ENCODE assay signal across 25 cellular contexts in the genomic region with DNA sequence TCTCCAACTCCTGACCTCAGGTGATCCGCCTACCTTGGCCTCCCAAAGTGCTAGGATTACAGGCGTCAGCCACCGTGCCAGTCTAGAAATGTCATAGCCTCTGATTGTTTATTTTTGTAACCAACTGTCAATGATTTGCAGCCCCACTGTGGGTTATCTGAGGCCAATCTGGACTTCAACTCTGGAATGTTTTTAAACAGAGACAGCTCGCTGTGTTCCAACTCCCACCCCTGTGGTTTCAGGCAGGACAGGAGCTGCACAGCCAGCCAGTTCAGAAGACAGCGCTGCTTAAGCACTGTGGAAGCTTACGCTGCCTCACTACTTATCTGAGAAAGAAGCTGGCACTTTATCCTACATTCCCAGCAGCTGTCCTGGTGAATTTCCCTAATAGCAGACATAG. TPM values are rescaled to one million over a fixed set of nuclear protein-coding genes. Genes with fewer than 3 reads are reported as not detected.
A peak's percentile ranks its signal among the peaks of the same experiment; 100 is the strongest.
DNase-seq lines count a peak whose midpoint lies in the region; ATAC-seq and TF ChIP-seq lines count a peak whose summit lies in the region.
"Had no signal": no experiment of that assay in that cellular context is flagged by ENCODE, and none has a peak within 500 bp of the region (broad histone marks: within the 10 kb centered on the region; RNA-seq: fewer than 3 reads in every experiment).

No MANE protein-coding gene starts in this region.

- no peaks in the 10 kb centered on the region for H3K79me1 ChIP-seq in trophoblast cell (ENCODE audit: low read length)

- H3K4me1 ChIP-seq in HEK293 (ENCODE audit: control insufficient read depth, insufficient read depth, low read length) (no peaks in the 10 kb centered on the region), gastrocnemius medialis (peaks cover 21 to 39% of the 10 kb centered on the region in 2 donors), tibial nerve (no peaks in the 10 kb centered on the region), trophoblast cell (ENCODE audit: control insufficient read depth in 1 of 2, insufficient read depth in 2 of 2, low read length in 2 of 2) (peaks cover 6 to 8% of the 10 kb centered on the region in 2 experiments), heart left ventricle (peaks cover 0 to 10% (median 0%) of the 10 kb centered on the region in 12 donors)
- H3K4me1 ChIP-seq: foreskin keratinocyte had no signal

- H2AK5ac ChIP-seq in trophoblast cell (ENCODE audit: low read length), result no peak overlapping the region

- no peak overlapping the region for H3K4me3 Mint-ChIP-seq in Calu3 (ENCODE audit: low read depth, unreplicated experiment)
- H3K4me3 Mint-ChIP-seq: activated CD8-positive, alpha-beta T cell treated with anti-CD3 and anti-CD28 coated beads for 36 hours; CD14-positive monocyte; central memory CD8-positive, alpha-beta T cell; H9; stimulated activated naive CD8-positive, alpha-beta T cell treated with anti-CD3 and anti-CD28 coated beads, Interleukin-15, amount 100 ng/mL, for 72 hours had no signal

- no peak overlapping the region for H3K14ac ChIP-seq in trophoblast cell (ENCODE audit: low read length)

- no TSS peak for BruUV-seq in Calu3 (replicated peaks; lab: Mats Ljungman, UMichigan)

- ATAC-seq in left lobe of liver, result peak; percentile 68
- ATAC-seq in gastrocnemius medialis, result peak; percentile 75 to 90
- ATAC-seq in heart left ventricle, result no peak
- ATAC-seq: activated CD8-positive, alpha-beta T cell treated with anti-CD3 and anti-CD28 coated beads for 36 hours; foreskin keratinocyte; stimulated activated naive CD8-positive, alpha-beta T cell treated with anti-CD3 and anti-CD28 coated beads, Interleukin-15, amount 100 ng/mL, for 72 hours had no signal

- intact Hi-C loops in gastrocnemius medialis (cut with DNase I; ENCODE audit: low total_unique reads) (no loop called here), heart left ventricle (cut with DNase I) (no loop called here), Calu3 (cut with micrococcal nuclease; ENCODE audit: unreplicated experiment) (no loop called here)

- no peaks in the 10 kb centered on the region for H3K79me2 ChIP-seq in trophoblast cell (ENCODE audit: control insufficient read depth, insufficient read depth, low read length, poor library complexity)

- no peak for TF ChIP-seq EP300 in tibial nerve (IDR thresholded peaks at IDR 0.05)

- H4K8ac ChIP-seq in trophoblast cell (ENCODE audit: low read depth, low read length), result no peak overlapping the region

- no peak overlapping the region for H2BK120ac ChIP-seq in trophoblast cell (ENCODE audit: insufficient read depth, low read length, poor library complexity)

- H3K4me3 ChIP-seq in HEK293 (ENCODE audit: low read depth, low read length) (no peak overlapping the region), gastrocnemius medialis (no peak overlapping the region), tibial nerve (no peak overlapping the region), trophoblast cell (ENCODE audit: low read depth, low read length) (no peak overlapping the region), heart left ventricle (no peak overlapping the region)
- H3K4me3 ChIP-seq: lung, upper lobe of left lung had no signal

- H3K9me3 Mint-ChIP-seq in Calu3 (ENCODE audit: low read depth, unreplicated experiment), result no peaks in the 10 kb centered on the region
- H3K9me3 Mint-ChIP-seq: activated CD8-positive, alpha-beta T cell treated with anti-CD3 and anti-CD28 coated beads for 36 hours; CD14-positive monocyte; central memory CD8-positive, alpha-beta T cell; H9; stimulated activated naive CD8-positive, alpha-beta T cell treated with anti-CD3 and anti-CD28 coated beads, Interleukin-15, amount 100 ng/mL, for 72 hours had no signal

- POLR2A ChIA-PET in HEK293 (lab: Yijun Ruan, JAX), result no interaction called here

- H3K36me3 ChIP-seq in HEK293 (ENCODE audit: control insufficient read depth in 2 of 2, insufficient read depth in 1 of 2, low read length in 2 of 2) (peaks cover 0 to 12% of the 10 kb centered on the region in 2 experiments; a peak in 2 of 3 replicates), gastrocnemius medialis (peaks cover 0 to 16% of the 10 kb centered on the region in 2 donors), tibial nerve (peaks cover 0 to 30% (median 0%) of the 10 kb centered on the region in 3 donors), trophoblast cell (ENCODE audit: control insufficient read depth in 1 of 2, insufficient read depth in 2 of 2, low read length in 2 of 2) (peaks cover 44% of the 10 kb centered on the region in 2 experiments), heart left ventricle (peaks cover 0 to 16% (median 4%) of the 10 kb centered on the region in 9 donors)

- DNase-seq in astrocyte of the hippocampus (ENCODE audit: low read depth, low spot score) (peak; percentile 71), left lobe of liver (ENCODE audit: low spot score) (no peak), gastrocnemius medialis (peak; percentile 35 to 80), tibial nerve (ENCODE audit: low spot score in 2 of 2) (no peak), trophoblast cell (no peak), heart left ventricle (no peak), Calu3 (no peak)
- DNase-seq: activated CD4-positive, CD25-positive, alpha-beta regulatory T cell; activated CD8-positive, alpha-beta T cell treated with anti-CD3 and anti-CD28 coated beads for 36 hours; activated effector memory CD4-positive, alpha-beta T cell treated with anti-CD3 and anti-CD28 coated beads, Interleukin-2, amount 50 U/mL, for 16 hours; activated T-cell treated with anti-CD3 and anti-CD28 coated beads for 4 hours; foreskin keratinocyte; GDM1; H9; islet precursor cell; NCI-H1417 treated with DMSO at 0.1 percent for 48 hours; NCI-H524 treated with DMSO at 0.1 percent for 48 hours; nucleus accumbens; stimulated activated naive CD8-positive, alpha-beta T cell treated with anti-CD3 and anti-CD28 coated beads, Interleukin-15, amount 100 ng/mL, for 72 hours had no signal

- H3K23ac ChIP-seq in trophoblast cell (ENCODE audit: low read length), result no peak overlapping the region

- no peak overlapping the region for H2BK5ac ChIP-seq in trophoblast cell (ENCODE audit: low read depth, low read length, poor library complexity)

- no peaks in the 10 kb centered on the region for H3K9me3 ChIP-seq in HEK293 (ENCODE audit: control insufficient read depth, insufficient read depth, low read depth, low read length)
- H3K9me3 ChIP-seq in gastrocnemius medialis, result no peaks in the 10 kb centered on the region
- no peaks in the 10 kb centered on the region for H3K9me3 ChIP-seq in tibial nerve
- H3K9me3 ChIP-seq in trophoblast cell (ENCODE audit: insufficient read depth, low read depth, low read length), result peaks cover 2% of the 10 kb centered on the region
- no peaks in the 10 kb centered on the region for H3K9me3 ChIP-seq in heart left ventricle
- H3K9me3 ChIP-seq: upper lobe of left lung had no signal

- H2BK12ac ChIP-seq in trophoblast cell (ENCODE audit: low read length), result no peak overlapping the region

- no peak overlapping the region for H3K4me2 ChIP-seq in trophoblast cell (ENCODE audit: low read length)

- H3K9ac ChIP-seq in trophoblast cell (ENCODE audit: low read length), result no peak overlapping the region

- no peak overlapping the region for H2AFZ ChIP-seq in trophoblast cell (ENCODE audit: insufficient read depth, low read length, poor library complexity)

- H3K27me3 ChIP-seq in gastrocnemius medialis, result no peaks in the 10 kb centered on the region
- no peaks in the 10 kb centered on the region for H3K27me3 ChIP-seq in tibial nerve
- no peaks in the 10 kb centered on the region for H3K27me3 ChIP-seq in trophoblast cell (ENCODE audit: insufficient read depth, low read length)
- no peaks in the 10 kb centered on the region for H3K27me3 ChIP-seq in heart left ventricle
- H3K27me3 ChIP-seq: foreskin keratinocyte, upper lobe of left lung had no signal

- CTCF ChIA-PET in HEK293 (lab: Yijun Ruan, JAX) (interaction anchor here (0.6 to 11.0 kb wide), 3 partner anchors 125 to 195 kb away, joined by 3 to 173 read pairs (median 6); a partner anchor contains a TSS), Calu3 (lab: Charles Lee) (no interaction called here)

- H3K36me3 Mint-ChIP-seq in Calu3 (ENCODE audit: insufficient read depth, unreplicated experiment), result no peaks in the 10 kb centered on the region
- H3K36me3 Mint-ChIP-seq: CD14-positive monocyte had no signal

- 84 to 95% methylated on average over 6 of the region's 6 CpGs for WGBS in tibial nerve, 2 donors
- WGBS in trophoblast cell (ENCODE audit: extremely low coverage, insufficient coverage, insufficient read length), result no CpG with 5 or more reads among the region's 6 CpGs
- WGBS in heart left ventricle, 4 donors, result 87 to 93% (median 89%) methylated on average over 5 to 6 of the region's 6 CpGs

- TF ChIP-seq POLR2A in gastrocnemius medialis (IDR thresholded peaks at IDR 0.05) (no peak), tibial nerve (IDR thresholded peaks at IDR 0.05) (no peak), heart left ventricle (IDR thresholded peaks at IDR 0.05) (no peak)

- no peak overlapping the region for H4K91ac ChIP-seq in trophoblast cell (ENCODE audit: low read depth, low read length)

- H3K27ac Mint-ChIP-seq in Calu3 (ENCODE audit: unreplicated experiment), result no peak overlapping the region
- H3K27ac Mint-ChIP-seq: activated CD8-positive, alpha-beta T cell treated with anti-CD3 and anti-CD28 coated beads for 36 hours; CD14-positive monocyte; stimulated activated naive CD8-positive, alpha-beta T cell treated with anti-CD3 and anti-CD28 coated beads, Interleukin-15, amount 100 ng/mL, for 72 hours had no signal

- no peak overlapping the region for H4K12ac ChIP-seq in trophoblast cell (ENCODE audit: low read depth, low read length)

- H3K27ac ChIP-seq in HEK293 (ENCODE audit: extremely low read depth, low read depth, low read length) (no peak overlapping the region), gastrocnemius medialis (peak overlapping the region; percentile 62 to 77 (median 73)), tibial nerve (no peak overlapping the region), trophoblast cell (ENCODE audit: low read depth, low read length) (no peak overlapping the region), heart left ventricle (no peak overlapping the region)
- H3K27ac ChIP-seq: epithelial cell of prostate, foreskin keratinocyte, upper lobe of left lung had no signal

- TF ChIP-seq CTCF in HEK293 (tag by site-specific recombination; IDR thresholded peaks at IDR 0.05) (no peak), gastrocnemius medialis (IDR thresholded peaks at IDR 0.05 in 4 of 5, conservative IDR thresholded peaks at IDR 0.05 in 1 of 5) (no peak), tibial nerve (IDR thresholded peaks at IDR 0.05) (no peak), heart left ventricle (IDR thresholded peaks at IDR 0.05) (no peak), Calu3 (IDR thresholded peaks at IDR 0.05; ENCODE audit: unreplicated experiment) (no peak)

- H3K18ac ChIP-seq in trophoblast cell (ENCODE audit: low read length), result no peak overlapping the region

- no peaks in the 10 kb centered on the region for H3K4me1 Mint-ChIP-seq in Calu3 (ENCODE audit: low read depth, unreplicated experiment)
- H3K4me1 Mint-ChIP-seq: CD14-positive monocyte; central memory CD8-positive, alpha-beta T cell; stimulated activated naive CD8-positive, alpha-beta T cell treated with anti-CD3 and anti-CD28 coated beads, Interleukin-15, amount 100 ng/mL, for 72 hours had no signal

- no peak overlapping the region for H3K4ac ChIP-seq in trophoblast cell (ENCODE audit: low read depth, low read length)

- in situ Hi-C loops in gastrocnemius medialis (cut with MboI; ENCODE audit: low sequenced_read_pairs in 4 of 4), result no loop called here

- H3K27me3 Mint-ChIP-seq in Calu3 (ENCODE audit: unreplicated experiment), result no peaks in the 10 kb centered on the region
- H3K27me3 Mint-ChIP-seq: activated CD8-positive, alpha-beta T cell treated with anti-CD3 and anti-CD28 coated beads for 36 hours; central memory CD8-positive, alpha-beta T cell; stimulated activated naive CD8-positive, alpha-beta T cell treated with anti-CD3 and anti-CD28 coated beads, Interleukin-15, amount 100 ng/mL, for 72 hours had no signal

RNA-seq across cellular contexts. Expression of a gene that starts 19.5 kb away (rescaled TPM):
- total RNA-seq in left lobe of liver, result 13.3 TPM
- total RNA-seq in gastrocnemius medialis, result 10 to 100 TPM; 24.2 to 58.2 (median 33.0) TPM
- 10 to 100 TPM; 18.6 to 29.1 (median 24.8) TPM for total RNA-seq in tibial nerve
- 9.8 and 11.1 TPM in 2 replicates for polyA plus RNA-seq in trophoblast cell (2013)
- total RNA-seq in heart left ventricle, result 10 to 100 TPM; 14.8 to 35.4 (median 18.3) TPM
- polyA plus RNA-seq in heart left ventricle, result 10 to 100 TPM; 17.9 to 27.1 TPM
- 15.0 and 15.2 TPM in 2 replicates for total RNA-seq in Calu3 (2022)

RNA-seq across cellular contexts. Expression of a gene that starts 19.6 kb away (rescaled TPM):
- total RNA-seq in left lobe of liver, result 35.4 TPM
- 10 to 100 TPM; 17.6 to 38.1 (median 22.8) TPM for total RNA-seq in gastrocnemius medialis
- total RNA-seq in tibial nerve, result 10 to 100 TPM; 28.6 to 53.7 (median 37.0) TPM
- 35.3 and 36.5 TPM in 2 replicates for polyA plus RNA-seq in trophoblast cell (2013)
- total RNA-seq in heart left ventricle, result 10 to 100 TPM; 21.7 to 39.7 (median 26.8) TPM
- polyA plus RNA-seq in heart left ventricle, result 10 to 100 TPM; 14.0 to 20.4 TPM
- 56.9 and 65.7 TPM in 2 replicates for total RNA-seq in Calu3 (2022)

RNA-seq across cellular contexts. Expression of a gene that starts 49.6 kb away (rescaled TPM):
- 7.4 TPM for total RNA-seq in left lobe of liver
- total RNA-seq in gastrocnemius medialis, result 10 to 100 TPM; 10.6 to 21.6 (median 18.9) TPM
- total RNA-seq in tibial nerve, result 10 to 100 TPM in 3 of 4 donors, 1 to 10 TPM in 1; 9.9 to 29.0 (median 15.9) TPM
- 16.2 and 17.2 TPM in 2 replicates for polyA plus RNA-seq in trophoblast cell (2013)
- 10 to 100 TPM in 5 of 9 donors, 1 to 10 TPM in 4; 8.7 to 20.8 (median 10.7) TPM for total RNA-seq in heart left ventricle
- polyA plus RNA-seq in heart left ventricle, result 1 to 10 TPM; 3.2 to 9.0 TPM
- total RNA-seq in Calu3 (2022), result 30.6 and 31.0 TPM in 2 replicates

Comparison
In these comparisons a context has a peak if more than half of its experiments do, and no peak if none do; other contexts are left out.
1. H3K27ac ChIP-seq: peak in gastrocnemius medialis (4 of 4); none in HEK293 (single experiment), tibial nerve (0 of 4), trophoblast cell (single experiment) and heart left ventricle (0 of 12).
2. DNase-seq: peak in astrocyte of the hippocampus (single experiment) and gastrocnemius medialis (2 of 2); none in left lobe of liver (single experiment), tibial nerve (0 of 2), trophoblast cell (0 of 2), heart left ventricle (0 of 5) and Calu3 (single experiment).
3. ATAC-seq: peak in left lobe of liver (single experiment) and gastrocnemius medialis (2 of 2); none in heart left ventricle (0 of 4).